Comparison of ENCODE assay signal across 17 cellular contexts in genomic region chr16:79170565-79171242, GRCh38.
DNase-seq lines count a peak whose midpoint lies in the region; ATAC-seq, FAIRE-seq and TF ChIP-seq lines count a peak whose summit lies in the region.
"Had no signal": no experiment of that assay in that cellular context is flagged by ENCODE, and none has a peak within 500 bp of the region (broad histone marks: within the 10 kb centered on the region; RNA-seq: fewer than 3 reads in every experiment).

No MANE protein-coding gene starts in this region.

- no peaks in the 10 kb centered on the region for H3K9me2 ChIP-seq in PC-9 (ENCODE audit: insufficient read depth)

- CTCF ChIA-PET in PC-9 (lab: Charles Lee) = no interaction called here

- TF ChIP-seq CTCF in PC-9 (conservative IDR thresholded peaks at IDR 0.05) = no peak

- no peaks in the 10 kb centered on the region for H3K9me3 ChIP-seq in PC-9 (ENCODE audit: insufficient read depth, low read depth)
- H3K9me3 ChIP-seq: pancreas had no signal

- no peak overlapping the region for H2AFZ ChIP-seq in PC-9

- FAIRE-seq in HTR-8/SVneo (lab: Jason Lieb, UNC) = peak; percentile 28
- peak; percentile 56 for FAIRE-seq in RCC 7860 (lab: Jason Lieb, UNC)
- FAIRE-seq: pancreas had no signal

- no peaks in the 10 kb centered on the region for H4K20me1 ChIP-seq in PC-9 (ENCODE audit: insufficient read depth)

- no peaks in the 10 kb centered on the region for H3F3A ChIP-seq in PC-9 (ENCODE audit: insufficient read depth, low read depth)

- no peaks in the 10 kb centered on the region for H3K4me1 ChIP-seq in PC-9 (replicated peaks; ENCODE audit: insufficient read depth)
- H3K4me1 ChIP-seq: BE2C, pancreas had no signal

- intact Hi-C loops in sciatic nerve (cut with DNase I) = no loop called here
- intact Hi-C loops in PC-9 (cut with micrococcal nuclease; ENCODE audit: unreplicated experiment) = no loop called here

- H3K79me2 ChIP-seq in PC-9 (ENCODE audit: low read depth) = no peaks in the 10 kb centered on the region

- DNase-seq in HTR-8/SVneo (ENCODE audit: insufficient read length, low spot score) (no peak), RCC 7860 (ENCODE audit: low spot score) (peak; percentile 77), foreskin melanocyte (peak; percentile 55), sciatic nerve (ENCODE audit: low spot score) (no peak), PC-9 (no peak), activated gamma-delta T cell treated with Interleukin-2 at 50 U/mL for 16 hours (no peak)
- DNase-seq: activated T-cell treated with anti-CD3 and anti-CD28 coated beads, Interleukin-2, amount 50 U/mL, for 48 hours; anterior cingulate cortex; BE2C; dorsolateral prefrontal cortex; immature natural killer cell; NCI-H1048; NCI-H2171; stimulated activated naive CD4-positive, alpha-beta T cell had no signal

- no peak overlapping the region for H3K4me3 ChIP-seq in PC-9
- H3K4me3 ChIP-seq: dorsolateral prefrontal cortex, pancreas had no signal

- no peaks in the 10 kb centered on the region for H3K27me3 ChIP-seq in PC-9 (ENCODE audit: insufficient read depth, low read depth)
- H3K27me3 ChIP-seq: BE2C, dorsolateral prefrontal cortex, pancreas had no signal

- H3K36me3 ChIP-seq in PC-9 (ENCODE audit: low read depth) = no peaks in the 10 kb centered on the region
- H3K36me3 ChIP-seq: BE2C, pancreas had no signal

- POLR2A ChIA-PET in PC-9 (lab: Charles Lee; ENCODE audit: unreplicated experiment) = no interaction called here

- no peak overlapping the region for H3K4me2 ChIP-seq in PC-9

- BruUV-seq in PC-9 (replicated peaks; lab: Mats Ljungman, UMichigan) = no TSS peak

- no peak overlapping the region for H3K27ac ChIP-seq in PC-9
- H3K27ac ChIP-seq: dorsolateral prefrontal cortex, pancreas had no signal

- ATAC-seq in sciatic nerve (peak; percentile 65), HG02610 (IDR thresholded peaks at IDR 0.05; ENCODE audit: unreplicated experiment) (no peak), HG03571 (IDR thresholded peaks at IDR 0.05; ENCODE audit: unreplicated experiment) (no peak)

Comparison
In these comparisons a context has a peak if more than half of its experiments do, and no peak if none do; other contexts are left out.
1. DNase-seq: peak in RCC 7860 (single experiment) and foreskin melanocyte (single experiment); none in HTR-8/SVneo (single experiment), sciatic nerve (single experiment), PC-9 (0 of 2) and activated gamma-delta T cell treated with Interleukin-2 at 50 U/mL for 16 hours (single experiment).